11 cellular contexts compared by ENCODE assay signal in the genomic region with DNA sequence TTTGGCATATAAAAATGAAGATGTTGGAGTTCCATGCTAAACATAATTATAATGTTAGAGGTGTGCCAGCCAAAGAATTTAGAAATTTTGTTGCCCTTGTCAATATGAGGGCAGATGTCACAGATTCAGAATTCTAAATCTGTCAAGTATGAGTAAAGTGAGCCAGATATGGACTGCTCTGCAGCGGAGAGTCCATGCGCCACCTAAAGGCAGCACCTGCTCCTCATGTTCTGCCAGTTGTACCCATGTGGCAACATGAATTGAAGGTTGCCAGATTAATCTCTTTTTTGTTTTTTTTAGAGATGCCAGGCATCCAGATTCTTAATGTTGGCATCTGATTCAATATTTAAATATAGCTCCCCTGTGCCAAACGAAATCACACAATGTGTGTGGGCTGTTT.
DNase-seq lines count a peak whose midpoint lies in the region; ATAC-seq and TF ChIP-seq lines count a peak whose summit lies in the region.
"Had no signal": no experiment of that assay in that cellular context is flagged by ENCODE, and none has a peak within 500 bp of the region (broad histone marks: within the 10 kb centered on the region; RNA-seq: fewer than 3 reads in every experiment).

No MANE protein-coding gene starts in this region.

- H4K20me1 ChIP-seq in neural cell (ENCODE audit: insufficient read depth) = no peaks in the 10 kb centered on the region

- H3K4me1 ChIP-seq in aorta (ENCODE audit: control insufficient read depth in 1 of 2, insufficient read depth in 2 of 2, low read length in 2 of 2) (no peaks in the 10 kb centered on the region), Peyer's patch (no peaks in the 10 kb centered on the region)

- no peak for TF ChIP-seq POLR2A in Peyer's patch (IDR thresholded peaks at IDR 0.05)

- no peak overlapping the region for H3K27ac Mint-ChIP-seq in activated CD8-positive, alpha-beta T cell treated with anti-CD3 and anti-CD28 coated beads for 36 hours
- H3K27ac Mint-ChIP-seq: stimulated activated naive B cell treated with anti-CD40 and anti-IgM and Interleukin-4, amounts not matched to agents 10 μg/mL and 1 μg/mL and 100 μg/mL, for 72 hours had no signal

- TF ChIP-seq CTCF in GM12873 (IDR thresholded peaks at IDR 0.05; ENCODE audit: insufficient read depth, low read depth, low read length, missing control alignments) (peak; percentile 23), neural cell (IDR thresholded peaks at IDR 0.05; ENCODE audit: poor library complexity, severe bottlenecking) (peak; percentile 53), Peyer's patch (IDR thresholded peaks at IDR 0.05) (peak in 3 of 6 experiments; percentile 6 to 21 (median 16))
- no peak for TF ChIP-seq CTCF in activated CD8-positive, alpha-beta T cell treated with anti-CD3 and anti-CD28 coated beads for 36 hours (IDR thresholded peaks at IDR 0.05)

- H3K27me3 Mint-ChIP-seq in activated CD8-positive, alpha-beta T cell treated with anti-CD3 and anti-CD28 coated beads for 36 hours = no peaks in the 10 kb centered on the region
- H3K27me3 Mint-ChIP-seq: stimulated activated naive B cell treated with anti-CD40 and anti-IgM and Interleukin-4, amounts not matched to agents 10 μg/mL and 1 μg/mL and 100 μg/mL, for 72 hours had no signal

- H3K27me3 ChIP-seq in neural cell (ENCODE audit: insufficient read depth, low read depth, low read length) = no peaks in the 10 kb centered on the region
- peaks cover 0 to 2% of the 10 kb centered on the region in 2 donors for H3K27me3 ChIP-seq in aorta (ENCODE audit: control insufficient read depth in 1 of 2, insufficient read depth in 2 of 2, low read length in 1 of 2)
- H3K27me3 ChIP-seq in Peyer's patch = no peaks in the 10 kb centered on the region

- CTCF ChIA-PET in activated CD8-positive, alpha-beta T cell treated with anti-CD3 and anti-CD28 coated beads for 36 hours (lab: Charles Lee) = no interaction called here

- no peak overlapping the region for H3K27ac ChIP-seq in neural cell (ENCODE audit: low read length)
- no peak overlapping the region for H3K27ac ChIP-seq in aorta (ENCODE audit: low read depth in 1 of 2, low read length in 2 of 2)
- H3K27ac ChIP-seq in Peyer's patch = no peak overlapping the region

- no peak overlapping the region for H3K4me2 ChIP-seq in neural cell (ENCODE audit: low read length)

- H2AFZ ChIP-seq in neural cell (ENCODE audit: low read depth, low read length) = no peak overlapping the region

- H3K9ac ChIP-seq in neural cell (ENCODE audit: low read length) = no peak overlapping the region

- ATAC-seq in activated CD8-positive, alpha-beta T cell treated with anti-CD3 and anti-CD28 coated beads for 36 hours = no peak
- no peak for ATAC-seq in aorta (ENCODE audit: low FRiP score)
- ATAC-seq: sciatic nerve had no signal

- no peaks in the 10 kb centered on the region for H3K9me2 ChIP-seq in neural cell (ENCODE audit: insufficient read depth, low read length)

- H3F3A ChIP-seq in neural cell (ENCODE audit: insufficient read depth, low read length, poor library complexity, severe bottlenecking) = no peaks in the 10 kb centered on the region

- H3K9me3 ChIP-seq in neural cell (ENCODE audit: low read length) (no peaks in the 10 kb centered on the region), aorta (ENCODE audit: control insufficient read depth, low read length) (no peaks in the 10 kb centered on the region), Peyer's patch (no peaks in the 10 kb centered on the region)

- 23 to 27% methylated on average over 3 of the region's 3 CpGs for WGBS in aorta, 2 donors

- intact Hi-C loops in activated CD8-positive, alpha-beta T cell treated with anti-CD3 and anti-CD28 coated beads for 36 hours (cut with micrococcal nuclease) = loop anchor here (5.0 kb wide), 1 partner anchor 867 kb away; no protein-coding TSS in a partner anchor
- intact Hi-C loops in aorta (cut with DNase I) = loop anchor here in 1 of 2 donors (5.0 kb wide), 1 partner anchor 867 kb away; no protein-coding TSS in a partner anchor

- TF ChIP-seq EP300 in neural cell (conservative IDR thresholded peaks at IDR 0.05; ENCODE audit: poor library complexity, severe bottlenecking) = no peak

- POLR2A ChIA-PET in activated CD8-positive, alpha-beta T cell treated with anti-CD3 and anti-CD28 coated beads for 36 hours (lab: Charles Lee) = no interaction called here

- TF ChIP-seq RAD21 in neural cell (conservative IDR thresholded peaks at IDR 0.05) = peak; percentile 47

- peaks cover 4% of the 10 kb centered on the region for H3K9me3 Mint-ChIP-seq in activated CD8-positive, alpha-beta T cell treated with anti-CD3 and anti-CD28 coated beads for 36 hours
- H3K9me3 Mint-ChIP-seq: stimulated activated naive B cell treated with anti-CD40 and anti-IgM and Interleukin-4, amounts not matched to agents 10 μg/mL and 1 μg/mL and 100 μg/mL, for 72 hours had no signal

- no peaks in the 10 kb centered on the region for H3K4me1 Mint-ChIP-seq in activated CD8-positive, alpha-beta T cell treated with anti-CD3 and anti-CD28 coated beads for 36 hours (ENCODE audit: low read depth)
- H3K4me1 Mint-ChIP-seq: stimulated activated naive B cell treated with anti-CD40 and anti-IgM and Interleukin-4, amounts not matched to agents 10 μg/mL and 1 μg/mL and 100 μg/mL, for 72 hours had no signal

- DNase-seq in NAMALWA (ENCODE audit: low spot score) = peak; percentile 13
- DNase-seq in UCSD-AML1 (lab: John Stamatoyannopoulos, UW; ENCODE audit: unreplicated experiment) = peak; percentile 5
- DNase-seq in activated CD8-positive, alpha-beta T cell treated with anti-CD3 and anti-CD28 coated beads for 36 hours = no peak
- DNase-seq in aorta = no peak
- DNase-seq in Peyer's patch = no peak
- DNase-seq: activated T-cell treated with anti-CD3 and anti-CD28 coated beads for 4 hours; SHP77 treated with DMSO at 0.1 percent for 48 hours; stimulated activated naive B cell treated with anti-CD40 and anti-IgM and Interleukin-4, amounts not matched to agents 10 μg/mL and 1 μg/mL and 100 μg/mL, for 72 hours had no signal

- H3K4me3 ChIP-seq in neural cell (ENCODE audit: low read length) (no peak overlapping the region), aorta (ENCODE audit: low read length in 2 of 2) (no peak overlapping the region), Peyer's patch (no peak overlapping the region)

- no peaks in the 10 kb centered on the region for H3K79me2 ChIP-seq in neural cell (replicated peaks; ENCODE audit: insufficient read depth, low read length)

- H3K36me3 ChIP-seq in neural cell (ENCODE audit: insufficient read depth, low read length) = no peaks in the 10 kb centered on the region
- no peaks in the 10 kb centered on the region for H3K36me3 ChIP-seq in aorta (ENCODE audit: control insufficient read depth in 1 of 2, insufficient read depth in 2 of 2, low read length in 1 of 2)
- no peaks in the 10 kb centered on the region for H3K36me3 ChIP-seq in Peyer's patch

- H3K36me3 Mint-ChIP-seq in activated CD8-positive, alpha-beta T cell treated with anti-CD3 and anti-CD28 coated beads for 36 hours (ENCODE audit: low read depth) = no peaks in the 10 kb centered on the region
- H3K36me3 Mint-ChIP-seq: stimulated activated naive B cell treated with anti-CD40 and anti-IgM and Interleukin-4, amounts not matched to agents 10 μg/mL and 1 μg/mL and 100 μg/mL, for 72 hours had no signal

- no peak overlapping the region for H3K4me3 Mint-ChIP-seq in activated CD8-positive, alpha-beta T cell treated with anti-CD3 and anti-CD28 coated beads for 36 hours
- H3K4me3 Mint-ChIP-seq: stimulated activated naive B cell treated with anti-CD40 and anti-IgM and Interleukin-4, amounts not matched to agents 10 μg/mL and 1 μg/mL and 100 μg/mL, for 72 hours had no signal

TF ChIP-seq in neural cell, 6 proteins besides CTCF, POLR2A, EP300 and RAD21:
- TF ChIP-seq EZH2 (IDR thresholded peaks at IDR 0.05; ENCODE audit: borderline replicate concordance, insufficient read depth, low read length, poor library complexity, severe bottlenecking) (no peak), SMC3 (conservative IDR thresholded peaks at IDR 0.05; ENCODE audit: poor library complexity) (no peak), TAF1 (IDR thresholded peaks at IDR 0.05; ENCODE audit: low read depth) (no peak), MXI1 (conservative IDR thresholded peaks at IDR 0.05; ENCODE audit: poor library complexity, severe bottlenecking) (no peak), POLR2AphosphoS5 (IDR thresholded peaks at IDR 0.05) (no peak)
- TF ChIP-seq, protein P1, sequence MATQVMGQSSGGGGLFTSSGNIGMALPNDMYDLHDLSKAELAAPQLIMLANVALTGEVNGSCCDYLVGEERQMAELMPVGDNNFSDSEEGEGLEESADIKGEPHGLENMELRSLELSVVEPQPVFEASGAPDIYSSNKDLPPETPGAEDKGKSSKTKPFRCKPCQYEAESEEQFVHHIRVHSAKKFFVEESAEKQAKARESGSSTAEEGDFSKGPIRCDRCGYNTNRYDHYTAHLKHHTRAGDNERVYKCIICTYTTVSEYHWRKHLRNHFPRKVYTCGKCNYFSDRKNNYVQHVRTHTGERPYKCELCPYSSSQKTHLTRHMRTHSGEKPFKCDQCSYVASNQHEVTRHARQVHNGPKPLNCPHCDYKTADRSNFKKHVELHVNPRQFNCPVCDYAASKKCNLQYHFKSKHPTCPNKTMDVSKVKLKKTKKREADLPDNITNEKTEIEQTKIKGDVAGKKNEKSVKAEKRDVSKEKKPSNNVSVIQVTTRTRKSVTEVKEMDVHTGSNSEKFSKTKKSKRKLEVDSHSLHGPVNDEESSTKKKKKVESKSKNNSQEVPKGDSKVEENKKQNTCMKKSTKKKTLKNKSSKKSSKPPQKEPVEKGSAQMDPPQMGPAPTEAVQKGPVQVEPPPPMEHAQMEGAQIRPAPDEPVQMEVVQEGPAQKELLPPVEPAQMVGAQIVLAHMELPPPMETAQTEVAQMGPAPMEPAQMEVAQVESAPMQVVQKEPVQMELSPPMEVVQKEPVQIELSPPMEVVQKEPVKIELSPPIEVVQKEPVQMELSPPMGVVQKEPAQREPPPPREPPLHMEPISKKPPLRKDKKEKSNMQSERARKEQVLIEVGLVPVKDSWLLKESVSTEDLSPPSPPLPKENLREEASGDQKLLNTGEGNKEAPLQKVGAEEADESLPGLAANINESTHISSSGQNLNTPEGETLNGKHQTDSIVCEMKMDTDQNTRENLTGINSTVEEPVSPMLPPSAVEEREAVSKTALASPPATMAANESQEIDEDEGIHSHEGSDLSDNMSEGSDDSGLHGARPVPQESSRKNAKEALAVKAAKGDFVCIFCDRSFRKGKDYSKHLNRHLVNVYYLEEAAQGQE (IDR thresholded peaks at IDR 0.05; ENCODE audit: borderline replicate concordance) = no peak

Comparison
In these comparisons a context has a peak if more than half of its experiments do, and no peak if none do; other contexts are left out.
1. DNase-seq: peak in NAMALWA (single experiment) and UCSD-AML1 (single experiment); none in activated CD8-positive, alpha-beta T cell treated with anti-CD3 and anti-CD28 coated beads for 36 hours (single experiment), aorta (0 of 2) and Peyer's patch (0 of 3).